Comparison of ENCODE assay signal across 20 cellular contexts in genomic region chrX:150058728-150059127, GRCh38.
"Had no signal": no experiment of that assay in that cellular context is flagged by ENCODE, and none has a peak within 500 bp of the region (broad histone marks: within the 10 kb centered on the region; RNA-seq: fewer than 3 reads in every experiment).

No MANE protein-coding gene starts in this region.

- H3K9me3 ChIP-seq: esophagus muscularis mucosa, gastrocnemius medialis, heart right ventricle, mucosa of descending colon, thoracic aorta, transverse colon had no signal

- DNase-seq: effector memory CD8-positive, alpha-beta T cell; gastrocnemius medialis; heart right ventricle; islet precursor cell; mammary epithelial cell; mucosa of descending colon; naive thymus-derived CD8-positive, alpha-beta T cell; posterior cingulate gyrus; stimulated activated CD4-positive, alpha-beta T cell treated with anti-CD3 and anti-CD28 coated beads, Interleukin-2, amount 100 ng/mL, for 24 hours; stimulated activated CD4-positive, alpha-beta T cell treated with anti-CD3 and anti-CD28 coated beads, Interleukin-4, amount 100 ng/mL, for 4 hours; stimulated activated naive B cell treated with anti-CD40 and anti-IgM and Interleukin-4, amounts not matched to agents 10 μg/mL and 1 μg/mL and 100 μg/mL, for 72 hours; stimulated activated naive CD8-positive, alpha-beta T cell treated with anti-CD3 and anti-CD28 coated beads, Interleukin-15, amount 100 ng/mL, for 72 hours; substantia nigra; transverse colon had no signal

- H3K4me3 Mint-ChIP-seq: effector memory CD8-positive, alpha-beta T cell; naive thymus-derived CD8-positive, alpha-beta T cell; stimulated activated naive B cell treated with anti-CD40 and anti-IgM and Interleukin-4, amounts not matched to agents 10 μg/mL and 1 μg/mL and 100 μg/mL, for 72 hours; stimulated activated naive CD8-positive, alpha-beta T cell treated with anti-CD3 and anti-CD28 coated beads, Interleukin-15, amount 100 ng/mL, for 72 hours had no signal

- H3K4me3 ChIP-seq: esophagus muscularis mucosa, gastrocnemius medialis, heart right ventricle, mucosa of descending colon, skin epidermis, thoracic aorta, transverse colon had no signal

- H3K4me1 ChIP-seq: transverse colon had no signal

- H3K27me3 Mint-ChIP-seq: stimulated activated naive B cell treated with anti-CD40 and anti-IgM and Interleukin-4, amounts not matched to agents 10 μg/mL and 1 μg/mL and 100 μg/mL, for 72 hours had no signal

- H3K27ac Mint-ChIP-seq: effector memory CD8-positive, alpha-beta T cell; naive thymus-derived CD8-positive, alpha-beta T cell; stimulated activated naive B cell treated with anti-CD40 and anti-IgM and Interleukin-4, amounts not matched to agents 10 μg/mL and 1 μg/mL and 100 μg/mL, for 72 hours; stimulated activated naive CD8-positive, alpha-beta T cell treated with anti-CD3 and anti-CD28 coated beads, Interleukin-15, amount 100 ng/mL, for 72 hours had no signal

- H3K27me3 ChIP-seq: esophagus muscularis mucosa, gastrocnemius medialis, heart right ventricle, transverse colon had no signal

- H3K36me3 Mint-ChIP-seq: naive thymus-derived CD8-positive, alpha-beta T cell; stimulated activated naive B cell treated with anti-CD40 and anti-IgM and Interleukin-4, amounts not matched to agents 10 μg/mL and 1 μg/mL and 100 μg/mL, for 72 hours had no signal

- H3K4me1 Mint-ChIP-seq: stimulated activated naive B cell treated with anti-CD40 and anti-IgM and Interleukin-4, amounts not matched to agents 10 μg/mL and 1 μg/mL and 100 μg/mL, for 72 hours had no signal

- ATAC-seq: effector memory CD8-positive, alpha-beta T cell; gastrocnemius medialis; heart right ventricle; left lobe of liver; mucosa of descending colon; naive thymus-derived CD8-positive, alpha-beta T cell; sciatic nerve; stimulated activated naive B cell treated with anti-CD40 and anti-IgM and Interleukin-4, amounts not matched to agents 10 μg/mL and 1 μg/mL and 100 μg/mL, for 72 hours; stimulated activated naive CD8-positive, alpha-beta T cell treated with anti-CD3 and anti-CD28 coated beads, Interleukin-15, amount 100 ng/mL, for 72 hours had no signal

- H3K36me3 ChIP-seq: esophagus muscularis mucosa, gastrocnemius medialis, heart right ventricle, thoracic aorta, transverse colon had no signal

- H3K9me3 Mint-ChIP-seq: effector memory CD8-positive, alpha-beta T cell; naive thymus-derived CD8-positive, alpha-beta T cell; stimulated activated naive B cell treated with anti-CD40 and anti-IgM and Interleukin-4, amounts not matched to agents 10 μg/mL and 1 μg/mL and 100 μg/mL, for 72 hours; stimulated activated naive CD8-positive, alpha-beta T cell treated with anti-CD3 and anti-CD28 coated beads, Interleukin-15, amount 100 ng/mL, for 72 hours had no signal

- H3K27ac ChIP-seq: epithelial cell of prostate, esophagus muscularis mucosa, gastrocnemius medialis, heart right ventricle, skin epidermis, thoracic aorta, transverse colon had no signal
